1 cellular context compared by ENCODE assay signal in the genomic region with DNA sequence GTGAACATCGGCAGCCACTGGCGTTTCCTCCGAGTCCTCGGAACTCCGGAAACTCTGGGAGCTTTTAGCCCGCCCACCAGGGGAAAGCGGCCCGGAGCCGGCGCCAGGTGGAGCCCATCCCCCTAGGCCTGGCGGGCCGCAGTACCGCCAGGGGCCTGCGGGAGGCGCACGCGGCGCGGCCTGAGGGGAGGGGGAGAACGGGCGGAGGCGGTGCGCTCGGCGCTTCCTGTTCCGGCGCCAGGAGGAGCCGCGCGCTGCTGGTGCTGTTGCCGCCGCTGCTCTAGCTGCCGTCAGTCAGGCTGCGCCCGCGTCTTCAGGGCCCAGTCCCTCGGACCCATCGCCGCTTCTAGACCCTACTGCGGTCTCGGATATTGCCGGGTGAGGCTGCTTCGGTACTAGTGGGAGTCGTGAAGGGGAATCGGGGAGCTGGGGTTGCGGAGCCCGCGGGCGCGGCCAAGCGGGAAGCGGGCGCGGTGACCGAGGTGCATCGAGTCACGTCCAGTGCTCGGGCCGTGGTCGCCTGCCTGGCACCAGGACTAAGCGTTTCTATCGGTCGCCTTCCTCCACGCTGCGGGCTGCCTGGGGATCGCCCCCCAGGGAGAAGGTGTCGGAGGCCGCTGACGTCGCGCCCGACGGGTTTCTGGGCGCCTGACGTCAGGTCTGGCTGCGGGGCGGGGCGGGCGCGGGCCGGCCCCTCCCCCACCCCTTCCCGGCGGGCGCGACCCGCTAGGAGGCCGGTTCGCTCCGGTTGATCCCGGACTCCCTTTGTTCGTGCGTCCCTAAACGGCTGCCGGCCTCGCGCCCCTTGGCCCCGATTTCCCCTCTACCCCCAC.
TF ChIP-seq lines count a peak whose summit lies in the region.

A gene (plus strand): TSS at position 222 of the 833 bp plus-strand sequence. CDS start 10,037 bp downstream, outside the sequence.

TF ChIP-seq in IMR-90, 13 proteins besides CTCF, POLR2A, EP300 and RAD21 (continued from another document):
- peak; percentile 17 for TF ChIP-seq MXI1 (IDR thresholded peaks at IDR 0.05; ENCODE audit: borderline replicate concordance, low read depth, low read length)
